In genomic region chrY:12808046-12808445, GRCh38 we compare ENCODE assay signal across 17 cellular contexts.
"Had no signal": no experiment of that assay in that cellular context is flagged by ENCODE, and none has a peak within 500 bp of the region (broad histone marks: within the 10 kb centered on the region; RNA-seq: fewer than 3 reads in every experiment).

No MANE protein-coding gene starts in this region.

- DNase-seq: activated CD4-positive, alpha-beta T cell treated with anti-CD3 and anti-CD28 coated beads, Interleukin-2, amount 50 U/mL, for 1 hour; activated gamma-delta T cell; adrenal gland; caudate nucleus; dorsolateral prefrontal cortex; endodermal cell; erythroblast; gastrocnemius medialis; heart left ventricle; left ventricle myocardium inferior; mucosa of descending colon; naive B cell; stimulated activated CD4-positive, alpha-beta T cell treated with anti-CD3 and anti-CD28 coated beads, Interleukin-2, amount 100 ng/mL, for 24 hours; uterus had no signal

- H3K27ac ChIP-seq: adrenal gland, dorsolateral prefrontal cortex, gastrocnemius medialis, heart left ventricle, left ventricle myocardium inferior, right atrium auricular region, tibial nerve, uterus had no signal

- H3K36me3 ChIP-seq: adrenal gland, gastrocnemius medialis, right atrium auricular region, uterus had no signal

- H3K4me3 ChIP-seq: adrenal gland, dorsolateral prefrontal cortex, gastrocnemius medialis, heart left ventricle, left ventricle myocardium inferior, mucosa of descending colon, right atrium auricular region, tibial nerve, uterus had no signal

- H3K27me3 ChIP-seq: adrenal gland, dorsolateral prefrontal cortex, gastrocnemius medialis, heart left ventricle, right atrium auricular region, tibial nerve, uterus had no signal

- FAIRE-seq: colon had no signal

- H3K4me1 ChIP-seq: adrenal gland, gastrocnemius medialis, left ventricle myocardium inferior, right atrium auricular region, tibial nerve, uterus had no signal

- H3K9me3 ChIP-seq: adrenal gland, gastrocnemius medialis, heart left ventricle, left ventricle myocardium inferior, mucosa of descending colon, right atrium auricular region, tibial nerve, uterus had no signal
